In the genomic region with DNA sequence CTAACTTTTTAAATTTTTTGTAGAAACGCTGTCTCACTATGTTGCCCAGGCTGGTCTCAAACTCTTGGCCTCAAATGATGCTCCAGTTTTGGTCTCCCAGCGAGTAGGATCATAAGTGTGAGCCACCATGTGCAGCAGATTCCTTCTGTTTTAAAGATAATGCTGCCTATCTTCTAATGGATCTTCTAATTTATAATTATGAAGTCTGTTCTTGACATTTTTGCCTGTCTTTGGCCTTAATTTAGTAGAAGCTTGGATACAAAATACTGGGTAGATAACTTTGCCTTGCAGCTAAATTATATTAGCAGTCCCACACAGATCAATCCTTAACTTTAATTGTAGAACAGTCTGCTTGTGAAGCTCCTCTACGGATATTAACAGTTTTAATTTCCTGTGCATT, we compare ENCODE assay signal across 25 cellular contexts.
"Had no signal": no experiment of that assay in that cellular context is flagged by ENCODE, and none has a peak within 500 bp of the region (broad histone marks: within the 10 kb centered on the region; RNA-seq: fewer than 3 reads in every experiment).

No MANE protein-coding gene starts in this region.

- H3K36me3 ChIP-seq: stomach, suprapubic skin, thoracic aorta, thyroid gland, tibial nerve, transverse colon, upper lobe of left lung, upper lobe of right lung, uterus, vagina had no signal

- H3K4me1 ChIP-seq: stomach, suprapubic skin, testis, thyroid gland, tibial nerve, transverse colon, upper lobe of left lung, upper lobe of right lung, uterus, vagina had no signal

- H3K27ac ChIP-seq: stomach, suprapubic skin, testis, thoracic aorta, thyroid gland, tibial nerve, transverse colon, upper lobe of left lung, upper lobe of right lung, uterus, vagina had no signal

- ATAC-seq: stimulated activated effector memory CD8-positive, alpha-beta T cell treated with anti-CD3 and anti-CD28 coated beads, Interleukin-12 subunit alpha, Interleukin-12 subunit beta, amount 100 ng/mL, for 72 hours; stimulated activated memory B cell treated with anti-CD40 and anti-IgM and Interleukin-4, amounts not matched to agents 10 μg/mL and 1 μg/mL and 100 μg/mL, for 72 hours; stimulated activated naive B cell treated with anti-CD40 and anti-IgM and Interleukin-4, amounts not matched to agents 10 μg/mL and 1 μg/mL and 100 μg/mL, for 72 hours; stimulated activated naive CD8-positive, alpha-beta T cell treated with anti-CD3 and anti-CD28 coated beads, Interleukin-15, amount 100 ng/mL, for 72 hours; stimulated activated naive CD8-positive, alpha-beta T cell treated with anti-CD3 and anti-CD28 coated beads, Interleukin-15, Interleukin-2, amounts not matched to agents 100 U/mL and 50 U/mL, for 24 hours; upper lobe of right lung had no signal

- DNase-seq: stimulated activated CD4-positive, alpha-beta T cell treated with anti-CD3 and anti-CD28 coated beads, Interleukin-2, amount 100 ng/mL, for 48 hours; stimulated activated CD4-positive, alpha-beta T cell treated with anti-CD3 and anti-CD28 coated beads, Interleukin-4, amount 100 ng/mL, for 1 hour; stimulated activated CD4-positive, alpha-beta T cell treated with anti-CD3 and anti-CD28 coated beads, Interleukin-4, amount 100 ng/mL, for 24 hours; stimulated activated CD4-positive, alpha-beta T cell treated with anti-CD3 and anti-CD28 coated beads, Interleukin-4, amount 100 ng/mL, for 4 hours; stimulated activated CD8-positive, alpha-beta memory T cell treated with anti-CD3 and anti-CD28 coated beads, Interleukin-4, amount 100 ng/mL, for 48 hours; stimulated activated naive B cell treated with anti-CD40 and anti-IgM and Interleukin-4, amounts not matched to agents 10 μg/mL and 1 μg/mL and 100 μg/mL, for 72 hours; stimulated activated naive CD4-positive, alpha-beta T cell; stimulated activated naive CD4-positive, alpha-beta T cell treated with Interleukin-2 at 50 U/mL for 16 hours; stimulated activated naive CD8-positive, alpha-beta T cell treated with anti-CD3 and anti-CD28 coated beads, Interleukin-15, amount 100 ng/mL, for 72 hours; stimulated activated naive CD8-positive, alpha-beta T cell treated with anti-CD3 and anti-CD28 coated beads, Interleukin-15, Interleukin-2, amounts not matched to agents 100 U/mL and 50 U/mL, for 24 hours; stomach; substantia nigra; testis; thyroid gland; transverse colon; trophoblast cell; upper lobe of left lung; upper lobe of right lung; uterus had no signal

- H3K27me3 ChIP-seq: stomach, suprapubic skin, testis, thyroid gland, tibial nerve, transverse colon, upper lobe of left lung, upper lobe of right lung, uterus, vagina had no signal

- H3K4me3 ChIP-seq: stomach, suprapubic skin, testis, thoracic aorta, thyroid gland, tibial nerve, transverse colon, upper lobe of left lung, upper lobe of right lung, uterus, vagina had no signal

- H3K9me3 ChIP-seq: stomach, suprapubic skin, testis, thoracic aorta, thyroid gland, tibial nerve, transverse colon, upper lobe of left lung, upper lobe of right lung, uterus, vagina had no signal
